Comparison of ENCODE assay signal across 8 cellular contexts in genomic region chr10:24172909-24173308, GRCh38. TPM values are rescaled to one million over a fixed set of nuclear protein-coding genes. Genes with fewer than 3 reads are reported as not detected.
"Had no signal": no experiment of that assay in that cellular context is flagged by ENCODE, and none has a peak within 500 bp of the region (broad histone marks: within the 10 kb centered on the region; RNA-seq: fewer than 3 reads in every experiment).

No MANE protein-coding gene starts in this region.

- DNase-seq: IMR-90, KBM-7, KG1 had no signal

- H3K4me2 ChIP-seq: KMS-11 had no signal

- H3K9ac ChIP-seq: KMS-11 had no signal

- H3K4me3 ChIP-seq: K562 had no signal

- H3K27ac ChIP-seq: HL-60, KMS-11 had no signal

- ATAC-seq: HepG2, K562 had no signal

RNA-seq across cellular contexts. Expression of gene KIAA1217, which starts 36.0 kb away (rescaled TPM):
- polyA plus RNA-seq: IgD-negative memory B cell, K562 had no signal
